ENCODE assay signal across 28 cellular contexts in the genomic region with DNA sequence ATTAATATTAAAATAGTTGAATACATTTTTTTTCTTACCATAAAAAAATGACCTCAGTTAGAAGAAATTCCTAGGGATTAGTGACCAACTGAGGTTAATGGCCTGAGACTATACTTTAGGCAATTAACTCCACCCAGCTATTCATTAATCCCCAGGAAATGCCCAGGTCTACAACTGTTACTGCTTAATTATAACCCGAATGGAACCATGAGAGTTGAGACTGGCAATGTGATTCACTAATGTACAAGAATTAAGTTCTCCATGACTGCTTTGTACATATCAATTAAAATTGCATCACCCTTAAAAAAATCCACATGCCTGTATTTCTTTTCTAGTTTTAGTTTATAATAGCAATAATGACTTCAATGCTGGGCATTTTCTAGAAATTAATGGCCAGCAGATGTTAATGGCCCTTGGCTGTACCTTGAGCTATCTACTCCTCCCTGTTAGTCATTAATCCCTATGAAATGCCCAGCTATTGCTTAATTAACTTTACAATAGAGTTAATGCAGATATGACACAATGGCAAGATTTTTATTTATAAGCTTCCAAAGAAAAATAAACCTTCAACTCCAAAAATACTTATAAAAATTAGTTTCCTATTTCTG. TPM values are rescaled to one million over a fixed set of nuclear protein-coding genes. Genes with fewer than 3 reads are reported as not detected.
DNase-seq lines count a peak whose midpoint lies in the region; ATAC-seq, FAIRE-seq and TF ChIP-seq lines count a peak whose summit lies in the region.
"Had no signal": no experiment of that assay in that cellular context is flagged by ENCODE, and none has a peak within 500 bp of the region (broad histone marks: within the 10 kb centered on the region; RNA-seq: fewer than 3 reads in every experiment).

No MANE protein-coding gene starts in this region.

- H3K9me3 ChIP-seq in kidney (ENCODE audit: control insufficient read depth in 1 of 2, low read length in 2 of 2) = no peaks in the 10 kb centered on the region
- H3K9me3 ChIP-seq in breast epithelium = no peaks in the 10 kb centered on the region
- no peaks in the 10 kb centered on the region for H3K9me3 ChIP-seq in right cardiac atrium (ENCODE audit: control insufficient read depth, low read length)
- H3K9me3 ChIP-seq: adrenal gland, esophagus squamous epithelium, prostate gland, upper lobe of left lung had no signal

- CTCF ChIA-PET in RWPE1 (lab: Yijun Ruan, JAX) = no interaction called here

- no peak for ATAC-seq in right cardiac atrium
- ATAC-seq: activated T-cell treated with anti-CD3 and anti-CD28 coated beads, Interleukin-2, amount 50 U/mL, for 4 hours; GM12878; Panc1 had no signal

- H3K9ac ChIP-seq in kidney (ENCODE audit: low read length in 2 of 2) = no peak overlapping the region

- intact Hi-C loops in kidney (cut with DNase I) (no loop called here), breast epithelium (cut with DNase I; ENCODE audit: low total_unique reads) (loop anchor here (5.0 kb wide), 1 partner anchor 272 kb away; no protein-coding TSS in a partner anchor), right cardiac atrium (cut with DNase I) (no loop called here)

- TF ChIP-seq CTCF in AG10803 (conservative IDR thresholded peaks at IDR 0.05; ENCODE audit: low read length) (no peak), RWPE1 (conservative IDR thresholded peaks at IDR 0.05; ENCODE audit: low read depth) (no peak), kidney (IDR thresholded peaks at IDR 0.05; ENCODE audit: borderline replicate concordance, extremely low read depth, insufficient read depth) (no peak), breast epithelium (IDR thresholded peaks at IDR 0.05) (no peak)

- POLR2A ChIA-PET in RWPE1 (lab: Yijun Ruan, JAX; ENCODE audit: low non-redundant PET) = no interaction called here

- H3K27ac ChIP-seq in RWPE1 (no peak overlapping the region), kidney (ENCODE audit: low read depth in 2 of 2, low read length in 2 of 2) (no peak overlapping the region), breast epithelium (no peak overlapping the region), right cardiac atrium (ENCODE audit: low read length) (no peak overlapping the region)
- H3K27ac ChIP-seq: adrenal gland, brain microvascular endothelial cell, esophagus squamous epithelium, prostate gland, skin epidermis, upper lobe of left lung had no signal

- H3K4me3 ChIP-seq in AG10803 (ENCODE audit: low read length) = no peak overlapping the region
- H3K4me3 ChIP-seq in kidney (ENCODE audit: low read length in 2 of 2) = no peak overlapping the region
- H3K4me3 ChIP-seq in breast epithelium = no peak overlapping the region
- no peak overlapping the region for H3K4me3 ChIP-seq in right cardiac atrium (ENCODE audit: low read length)
- H3K4me3 ChIP-seq: adrenal gland, esophagus squamous epithelium, GM12878, prostate gland, skin epidermis, upper lobe of left lung had no signal

- H3K4me1 ChIP-seq in kidney (ENCODE audit: control insufficient read depth in 1 of 2, insufficient read depth in 1 of 2, low read depth in 1 of 2, low read length in 2 of 2) = no peaks in the 10 kb centered on the region
- no peaks in the 10 kb centered on the region for H3K4me1 ChIP-seq in breast epithelium
- H3K4me1 ChIP-seq in right cardiac atrium (ENCODE audit: control insufficient read depth, insufficient read depth, low read length) = no peaks in the 10 kb centered on the region
- H3K4me1 ChIP-seq: adrenal gland, esophagus squamous epithelium, prostate gland, upper lobe of left lung had no signal

- DNase-seq in AG10803 (ENCODE audit: low read depth) = peak; percentile 5
- peak; percentile 33 for DNase-seq in NCI-H1417 treated with DMSO at 0.1 percent for 48 hours (lab: John Stamatoyannopoulos, UW)
- DNase-seq in RWPE1 (ENCODE audit: low spot score) = peak; percentile 3
- no peak for DNase-seq in kidney
- DNase-seq in breast epithelium (ENCODE audit: low spot score in 2 of 2) = no peak
- no peak for DNase-seq in epidermal melanocyte (ENCODE audit: insufficient read length, low spot score)
- no peak for DNase-seq in activated gamma-delta T cell (lab: John Stamatoyannopoulos, UW)
- no peak for DNase-seq in right cardiac atrium
- DNase-seq: activated CD4-positive, alpha-beta T cell treated with anti-CD3 and anti-CD28 coated beads for 48 hours; activated naive CD4-positive, alpha-beta T cell treated with Interleukin-2 at 50 U/mL for 16 hours; activated T-cell treated with anti-CD3 and anti-CD28 coated beads, Interleukin-2, amount 50 U/mL, for 4 hours; adrenal gland; brain microvascular endothelial cell; effector CD8-positive, alpha-beta T cell; esophagus squamous epithelium; H7; Kasumi-1; NCI-H1930; NCI-H226; upper lobe of left lung had no signal

- H3K27me3 ChIP-seq in breast epithelium (no peaks in the 10 kb centered on the region), right cardiac atrium (ENCODE audit: control insufficient read depth, insufficient read depth) (no peaks in the 10 kb centered on the region)
- H3K27me3 ChIP-seq: adrenal gland, brain microvascular endothelial cell, esophagus squamous epithelium, upper lobe of left lung had no signal

- no peak for TF ChIP-seq POLR2A in breast epithelium (IDR thresholded peaks at IDR 0.05)

- H3K36me3 ChIP-seq in kidney (ENCODE audit: control insufficient read depth in 1 of 2, insufficient read depth in 2 of 2, low read length in 2 of 2) = no peaks in the 10 kb centered on the region
- H3K36me3 ChIP-seq in breast epithelium = no peaks in the 10 kb centered on the region
- H3K36me3 ChIP-seq: adrenal gland, brain microvascular endothelial cell, esophagus squamous epithelium, prostate gland, upper lobe of left lung had no signal

- FAIRE-seq in kidney (lab: Jason Lieb, UNC) = peak; percentile 38
- FAIRE-seq: A204.1, GM12878, keratinocyte had no signal

- WGBS in right cardiac atrium = 86% methylated on average over 1 of the region's 1 CpG

RNA-seq across cellular contexts. Expression of a gene that starts 44.1 kb away (rescaled TPM):
- total RNA-seq in kidney (152 TPM), breast epithelium (10 to 100 TPM in 2 of 3 donors, 1 to 10 TPM in 1; 1.6 to 53.1 (median 18.4) TPM), right cardiac atrium (10 to 100 TPM; 29.2 to 38.8 (median 34.4) TPM)
- polyA plus RNA-seq in kidney (ENCODE audit: insufficient read depth, low read depth, low replicate concordance) (3.9 TPM), right cardiac atrium (4.3 TPM)
- total RNA-seq: activated T-cell treated with anti-CD3 and anti-CD28 coated beads, Interleukin-2, amount 50 U/mL, for 4 hours; T-helper 1 cell treated with Interleukin-12 subunit alpha and Interleukin-12 subunit beta and Interleukin-4 antibody, amounts not matched to agents 30 ng/mL and 1 ng/mL, for 36 hours had no signal
- polyA plus RNA-seq: BJ had no signal

Comparison
In these comparisons a context has a peak if more than half of its experiments do, and no peak if none do; other contexts are left out.
1. DNase-seq: peak in AG10803 (single experiment), NCI-H1417 treated with DMSO at 0.1 percent for 48 hours (single experiment) and RWPE1 (single experiment); none in kidney (single experiment), breast epithelium (0 of 2), epidermal melanocyte (single experiment), activated gamma-delta T cell (single experiment) and right cardiac atrium (0 of 3).